Comparison of ENCODE assay signal across 33 cellular contexts in genomic region chr9:3835393-3835792, GRCh38.
"Had no signal": no experiment of that assay in that cellular context is flagged by ENCODE, and none has a peak within 500 bp of the region (broad histone marks: within the 10 kb centered on the region; RNA-seq: fewer than 3 reads in every experiment).

No MANE protein-coding gene starts in this region.

- H3K9ac ChIP-seq: neural progenitor cell had no signal

- H3K9me3 Mint-ChIP-seq: mesothelial cell of epicardium; naive B cell; natural killer cell; nephron progenitor cell; stimulated activated memory B cell treated with anti-CD40 and anti-IgM and Interleukin-4, amounts not matched to agents 10 μg/mL and 1 μg/mL and 100 μg/mL, for 72 hours had no signal

- H3K4me1 ChIP-seq: left lung, lower lobe of right lung, right atrium auricular region, right lobe of liver, stomach, testis, transverse colon, upper lobe of left lung, vagina had no signal

- H3K27me3 Mint-ChIP-seq: progenitor cell of endocrine pancreas; stimulated activated memory B cell treated with anti-CD40 and anti-IgM and Interleukin-4, amounts not matched to agents 10 μg/mL and 1 μg/mL and 100 μg/mL, for 72 hours had no signal

- H3K27ac ChIP-seq: left lung, lower lobe of right lung, neural progenitor cell, neutrophil, ovary, right atrium auricular region, right lobe of liver, stomach, testis, thyroid gland, transverse colon, upper lobe of left lung, vagina had no signal

- H3K4me3 Mint-ChIP-seq: immature natural killer cell; mesothelial cell of epicardium; naive B cell; natural killer cell; nephron progenitor cell; neural progenitor cell; stimulated activated memory B cell treated with anti-CD40 and anti-IgM and Interleukin-4, amounts not matched to agents 10 μg/mL and 1 μg/mL and 100 μg/mL, for 72 hours had no signal

- H3K4me1 Mint-ChIP-seq: mesothelial cell of epicardium; naive B cell; natural killer cell; stimulated activated memory B cell treated with anti-CD40 and anti-IgM and Interleukin-4, amounts not matched to agents 10 μg/mL and 1 μg/mL and 100 μg/mL, for 72 hours had no signal

- FAIRE-seq: islet of Langerhans, kidney had no signal

- H3K36me3 Mint-ChIP-seq: immature natural killer cell; mesothelial cell of epicardium; naive B cell; natural killer cell; stimulated activated memory B cell treated with anti-CD40 and anti-IgM and Interleukin-4, amounts not matched to agents 10 μg/mL and 1 μg/mL and 100 μg/mL, for 72 hours had no signal

- H3K36me3 ChIP-seq: left lung, lower lobe of right lung, neural progenitor cell, neutrophil, ovary, right atrium auricular region, right lobe of liver, stomach, thyroid gland, transverse colon, upper lobe of left lung, vagina had no signal

- H3K4me3 ChIP-seq: left lung, lower lobe of right lung, neural progenitor cell, ovary, right atrium auricular region, right lobe of liver, smooth muscle cell, stomach, testis, thyroid gland, transverse colon, upper lobe of left lung, vagina had no signal

- H3K27ac Mint-ChIP-seq: immature natural killer cell; mesothelial cell of epicardium; natural killer cell; nephron progenitor cell; progenitor cell of endocrine pancreas; stimulated activated memory B cell treated with anti-CD40 and anti-IgM and Interleukin-4, amounts not matched to agents 10 μg/mL and 1 μg/mL and 100 μg/mL, for 72 hours had no signal

- H3K27me3 ChIP-seq: left lung, neural progenitor cell, neutrophil, ovary, right atrium auricular region, right lobe of liver, stomach, testis, thyroid gland, transverse colon, upper lobe of left lung, vagina had no signal

- ATAC-seq: left colon; left lung; lower lobe of right lung; natural killer cell; right lobe of liver; stimulated activated memory B cell treated with anti-CD40 and anti-IgM and Interleukin-4, amounts not matched to agents 10 μg/mL and 1 μg/mL and 100 μg/mL, for 72 hours had no signal

- DNase-seq: hypothalamus; immature natural killer cell; kidney; left colon; left lung; lower lobe of right lung; mammary epithelial cell; mesenchymal stem cell; naive B cell; natural killer cell; nephron progenitor cell; occipital lobe; ovary; right lobe of liver; stimulated activated CD4-positive, alpha-beta T cell treated with anti-CD3 and anti-CD28 coated beads, Interleukin-1b, Interleukin-23, amount 100 ng/mL, for 48 hours; stimulated activated CD4-positive, alpha-beta T cell treated with anti-CD3 and anti-CD28 coated beads, Interleukin-2, amount 100 ng/mL, for 48 hours; stimulated activated CD4-positive, alpha-beta T cell treated with anti-CD3 and anti-CD28 coated beads, Interleukin-4, amount 100 ng/mL, for 4 hours; stimulated activated CD8-positive, alpha-beta memory T cell treated with anti-CD3 and anti-CD28 coated beads, Interleukin-4, amount 100 ng/mL, for 48 hours; stimulated activated naive CD4-positive, alpha-beta T cell treated with Interleukin-2 at 50 U/mL for 16 hours; stomach; testis; thyroid gland; transverse colon; upper lobe of left lung had no signal

- H3K4me2 ChIP-seq: neural progenitor cell, smooth muscle cell had no signal
